3 cellular contexts compared by ENCODE assay signal in genomic region chr19:34469026-34469425, GRCh38.
TF ChIP-seq lines count a peak whose summit lies in the region.
"Not testable (repeated sequence)": the region's sequence is repeated elsewhere in the genome, so short reads cannot be mapped to it uniquely, and the experiment has no call there.

No MANE protein-coding gene starts in this region.

TF ChIP-seq in A549, 52 proteins besides CTCF, POLR2A, EP300 and RAD21:
- peak; percentile 12 for TF ChIP-seq MAFK (IDR thresholded peaks at IDR 0.05; ENCODE audit: partially characterized antibody)

TF ChIP-seq in HEK293, 187 proteins besides CTCF, POLR2A, EP300 and RAD21:
- peak; percentile 69; the same call in 1 of the 2 replicates for TF ChIP-seq ATF2 (tag by site-specific recombination; IDR thresholded peaks at IDR 0.05; ENCODE audit: low read depth)
- TF ChIP-seq ZFP37 (tag by site-specific recombination; IDR thresholded peaks at IDR 0.05): peak; percentile 83

TF ChIP-seq in HepG2, 621 proteins besides CTCF, POLR2A, EP300 and RAD21:
- peak; percentile 71 for TF ChIP-seq ATF7 (IDR thresholded peaks at IDR 0.05)
- TF ChIP-seq ATF7, CREB1 (CRISPR knock-in tag; IDR thresholded peaks at IDR 0.05): not testable (repeated sequence)
- peak; percentile 35; the same call in 1 of the 2 replicates for TF ChIP-seq CREB1 (IDR thresholded peaks at IDR 0.05)
